ENCODE assay signal across 8 cellular contexts in the genomic region with DNA sequence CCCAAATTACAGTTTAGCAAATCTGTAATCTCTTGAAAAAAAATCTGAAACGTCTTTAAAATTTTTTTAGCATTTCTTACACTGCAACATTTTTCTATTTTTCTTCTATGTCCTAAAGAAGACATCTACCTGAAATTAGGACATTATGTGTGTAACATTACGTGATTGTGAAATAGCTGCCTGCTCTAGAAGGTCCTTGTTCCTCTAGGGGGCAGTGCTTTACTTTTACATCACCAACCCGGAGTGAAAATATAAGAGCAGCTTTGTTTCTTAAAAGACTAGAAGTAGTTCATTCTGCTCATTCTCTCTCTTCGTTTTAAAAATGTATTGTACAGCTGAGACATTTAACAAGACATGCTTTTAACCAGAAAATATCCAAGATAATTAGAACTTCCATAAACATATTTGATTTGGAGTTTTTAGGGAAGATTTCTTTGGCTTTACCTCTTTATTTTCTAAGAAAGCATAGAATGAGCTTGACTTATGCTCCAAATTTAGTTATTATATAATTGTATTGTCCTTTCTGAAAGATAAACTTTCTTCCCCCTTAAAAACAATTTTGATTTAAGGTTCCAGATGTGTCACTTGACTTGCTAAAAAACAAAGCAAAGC. TPM values are rescaled to one million over a fixed set of nuclear protein-coding genes. Genes with fewer than 3 reads are reported as not detected.
DNase-seq lines count a peak whose midpoint lies in the region; ATAC-seq and TF ChIP-seq lines count a peak whose summit lies in the region.

No MANE protein-coding gene starts in this region.

- DNase-seq in GM06990 (ENCODE audit: extremely low read depth, insufficient read length) (peak; percentile 17), LoVo (ENCODE audit: low spot score) (peak; percentile 76), RPMI7951 (ENCODE audit: low read depth) (peak; percentile 66), colonic mucosa (peak; percentile 50), left lung (no peak), tibial nerve (ENCODE audit: low spot score in 2 of 2) (peak in 1 of 2 donors; percentile 82)

- H3K4me3 ChIP-seq in ACC112 (ENCODE audit: low read depth, low read length) = no peak overlapping the region
- no peak overlapping the region for H3K4me3 ChIP-seq in GM06990 (replicated peaks; ENCODE audit: low read depth, low read length)
- H3K4me3 ChIP-seq in HEK293 (ENCODE audit: low read depth, low read length) = no peak overlapping the region
- no peak overlapping the region for H3K4me3 ChIP-seq in colonic mucosa
- no peak overlapping the region for H3K4me3 ChIP-seq in left lung
- H3K4me3 ChIP-seq in tibial nerve = no peak overlapping the region

- TF ChIP-seq POLR2A in tibial nerve (IDR thresholded peaks at IDR 0.05) = no peak

- POLR2A ChIA-PET in HEK293 (lab: Yijun Ruan, JAX) = no interaction called here

- no peaks in the 10 kb centered on the region for H3K27me3 ChIP-seq in ACC112 (ENCODE audit: insufficient read depth, low read length)
- H3K27me3 ChIP-seq in GM06990 (replicated peaks; ENCODE audit: control insufficient read depth, insufficient read depth, low read length) = no peaks in the 10 kb centered on the region
- no peaks in the 10 kb centered on the region for H3K27me3 ChIP-seq in colonic mucosa
- H3K27me3 ChIP-seq in left lung = no peaks in the 10 kb centered on the region
- H3K27me3 ChIP-seq in tibial nerve = no peaks in the 10 kb centered on the region

- CTCF ChIA-PET in HEK293 (lab: Yijun Ruan, JAX) = interaction anchor here (0.5 to 3.5 kb wide), 32 partner anchors 10 to 1653 kb away, joined by 3 to 25 read pairs (median 3); no protein-coding TSS in a partner anchor

- H3K9me3 ChIP-seq in HEK293 (ENCODE audit: control insufficient read depth, insufficient read depth, low read depth, low read length) = no peaks in the 10 kb centered on the region
- H3K9me3 ChIP-seq in colonic mucosa = no peaks in the 10 kb centered on the region
- peaks cover 0 to 3% of the 10 kb centered on the region in 2 donors for H3K9me3 ChIP-seq in left lung
- H3K9me3 ChIP-seq in tibial nerve = peaks cover 0 to 8% (median 0%) of the 10 kb centered on the region in 4 donors

- H2AFZ ChIP-seq in ACC112 (ENCODE audit: low read length, unreplicated experiment) = peak overlapping the region; percentile 57

- H3K27ac ChIP-seq in ACC112 (ENCODE audit: low read depth, low read length) = no peak overlapping the region
- no peak overlapping the region for H3K27ac ChIP-seq in HEK293 (ENCODE audit: extremely low read depth, low read depth, low read length)
- H3K27ac ChIP-seq in colonic mucosa = no peak overlapping the region
- H3K27ac ChIP-seq in left lung = no peak overlapping the region
- H3K27ac ChIP-seq in tibial nerve = peak overlapping the region in 1 of 4 donors; percentile 17

- H3K79me2 ChIP-seq in ACC112 (ENCODE audit: control insufficient read depth, insufficient read depth, low read length, unreplicated experiment) = no peaks in the 10 kb centered on the region

- TF ChIP-seq EP300 in tibial nerve (IDR thresholded peaks at IDR 0.05) = no peak

- H3K36me3 ChIP-seq in ACC112 (ENCODE audit: insufficient read depth, low read length) (no peaks in the 10 kb centered on the region), GM06990 (ENCODE audit: control insufficient read depth, insufficient read depth, low read length) (no peaks in the 10 kb centered on the region), HEK293 (ENCODE audit: control insufficient read depth in 2 of 2, insufficient read depth in 1 of 2, low read length in 2 of 2) (no peaks in the 10 kb centered on the region), colonic mucosa (no peaks in the 10 kb centered on the region), left lung (no peaks in the 10 kb centered on the region), tibial nerve (no peaks in the 10 kb centered on the region)

- intact Hi-C loops in colonic mucosa (cut with DNase I) = no loop called here
- intact Hi-C loops in left lung (cut with DNase I) = no loop called here

- H3K9ac ChIP-seq in colonic mucosa (ENCODE audit: low read depth in 2 of 2, low read length in 2 of 2) = no peak overlapping the region

- H3K4me1 ChIP-seq in ACC112 (ENCODE audit: control insufficient read depth, insufficient read depth, low read length, unreplicated experiment) (no peaks in the 10 kb centered on the region), HEK293 (ENCODE audit: control insufficient read depth, insufficient read depth, low read length) (no peaks in the 10 kb centered on the region), colonic mucosa (no peaks in the 10 kb centered on the region), left lung (no peaks in the 10 kb centered on the region), tibial nerve (peaks cover 0 to 4% (median 0%) of the 10 kb centered on the region in 4 donors)

- WGBS in tibial nerve, 2 donors = 1 to 2% methylated on average over 4 of the region's 4 CpGs

- ATAC-seq in left lung = peak; percentile 88

- TF ChIP-seq CTCF in GM06990 (IDR thresholded peaks at IDR 0.05; ENCODE audit: insufficient read depth, low read length, poor library complexity, severe bottlenecking) (peak; percentile 80), HEK293 (tag by site-specific recombination; IDR thresholded peaks at IDR 0.05) (peak; percentile 32; the same call in 1 of the 2 replicates), colonic mucosa (IDR thresholded peaks at IDR 0.05) (peak; percentile 84), left lung (IDR thresholded peaks at IDR 0.05) (peak; percentile 63 to 69), tibial nerve (IDR thresholded peaks at IDR 0.05) (peak; percentile 66 to 78 (median 69))

TF ChIP-seq in HEK293, 187 proteins besides CTCF, POLR2A, EP300 and RAD21:
- TF ChIP-seq ZNF654 (tag by site-specific recombination; IDR thresholded peaks at IDR 0.05; ENCODE audit: low read depth) (peak; percentile 71), ZEB2 (tag by site-specific recombination; IDR thresholded peaks at IDR 0.05) (no peak), ZNF660 (tag by site-specific recombination; IDR thresholded peaks at IDR 0.05) (0 out of 2 replicates have a peak, but pooled peaks have one; percentile 64), ZNF558 (tag by site-specific recombination; IDR thresholded peaks at IDR 0.05) (no peak), SP7 (tag by site-specific recombination; IDR thresholded peaks at IDR 0.05) (no peak), ZNF2 (tag by site-specific recombination; IDR thresholded peaks at IDR 0.05) (0 out of 2 replicates have a peak, but pooled peaks have one; percentile 39), ZNF16 (tag by site-specific recombination; IDR thresholded peaks at IDR 0.05; ENCODE audit: low read depth) (no peak), ZNF621 (tag by site-specific recombination; IDR thresholded peaks at IDR 0.05) (no peak), ZNF146 (tag by site-specific recombination; IDR thresholded peaks at IDR 0.05) (no peak), ZNF792 (tag by site-specific recombination; IDR thresholded peaks at IDR 0.05) (no peak), REPIN1 (tag by site-specific recombination; IDR thresholded peaks at IDR 0.05; ENCODE audit: low read depth) (no peak), ZNF221 (tag by site-specific recombination; IDR thresholded peaks at IDR 0.05; ENCODE audit: borderline replicate concordance) (no peak)

RNA-seq across cellular contexts. Expression of gene RIOK2, which starts 48.1 kb away (rescaled TPM):
- 19.0 and 28.5 TPM in 2 replicates for total RNA-seq in RPMI7951 (2014; rRNA removed; shearing (Covaris generic))
- total RNA-seq in colonic mucosa = 10 to 100 TPM; 23.9 to 24.9 TPM
- total RNA-seq in left lung = 10 to 100 TPM; 19.2 to 30.4 TPM
- 10 to 100 TPM; 16.7 to 44.7 (median 27.3) TPM for total RNA-seq in tibial nerve

Comparison
In these comparisons a context has a peak if more than half of its experiments do, and no peak if none do; other contexts are left out.
1. DNase-seq: peak in GM06990 (single experiment), LoVo (single experiment), RPMI7951 (single experiment) and colonic mucosa (single experiment); none in left lung (0 of 2).
2. CTCF ChIP-seq: peak in every context shown above with its lines; median percentile 84 in colonic mucosa; 80 in GM06990; 69 in tibial nerve; 66 in left lung; 32 in HEK293.